Comparison of ENCODE assay signal across 2 cellular contexts in the genomic region with DNA sequence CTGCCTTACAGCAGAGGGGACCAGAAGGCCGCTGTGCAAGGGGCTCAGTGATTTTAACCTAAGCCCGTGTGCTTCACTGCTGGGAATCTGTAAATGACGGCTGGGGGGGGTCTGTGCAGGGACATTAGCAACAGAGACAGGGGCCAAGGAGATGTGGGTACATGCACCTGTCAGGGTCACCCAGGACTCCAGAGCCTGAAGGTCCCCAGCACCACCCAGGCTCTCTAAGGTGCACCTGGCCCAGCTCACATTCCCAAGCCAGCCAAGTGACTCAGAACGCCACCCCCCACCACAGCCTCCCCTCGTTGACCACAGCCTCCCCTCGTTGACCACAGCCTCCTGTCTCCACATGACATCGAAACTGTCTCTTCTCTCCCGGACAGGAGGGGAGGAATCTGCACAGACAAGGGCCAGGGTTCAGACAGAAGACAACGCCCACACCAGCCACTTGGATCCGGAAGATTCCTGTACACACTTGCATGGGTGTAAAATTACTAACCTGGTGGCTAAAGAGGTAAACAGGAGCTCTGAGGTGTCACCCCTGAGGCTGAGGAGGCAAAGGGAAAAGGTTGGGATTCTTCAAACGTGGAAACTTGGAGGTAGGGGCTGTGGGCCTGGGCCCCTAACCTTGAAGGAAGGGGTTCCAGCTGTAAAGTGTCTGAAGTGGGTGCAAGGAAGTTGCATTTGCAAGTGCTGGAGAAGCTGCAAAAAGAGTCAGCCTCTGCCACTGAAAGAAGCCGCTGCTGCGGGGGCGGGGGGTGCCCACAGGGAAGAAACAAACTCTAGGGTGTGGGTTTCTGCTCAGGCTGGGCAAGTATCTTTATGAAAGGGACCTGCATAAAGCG.
TF ChIP-seq lines count a peak whose summit lies in the region.

No MANE protein-coding gene starts in this region.

TF ChIP-seq in SK-N-SH, 30 proteins besides CTCF, POLR2A, EP300 and RAD21 (continued from another document):
- TF ChIP-seq, protein P1, sequence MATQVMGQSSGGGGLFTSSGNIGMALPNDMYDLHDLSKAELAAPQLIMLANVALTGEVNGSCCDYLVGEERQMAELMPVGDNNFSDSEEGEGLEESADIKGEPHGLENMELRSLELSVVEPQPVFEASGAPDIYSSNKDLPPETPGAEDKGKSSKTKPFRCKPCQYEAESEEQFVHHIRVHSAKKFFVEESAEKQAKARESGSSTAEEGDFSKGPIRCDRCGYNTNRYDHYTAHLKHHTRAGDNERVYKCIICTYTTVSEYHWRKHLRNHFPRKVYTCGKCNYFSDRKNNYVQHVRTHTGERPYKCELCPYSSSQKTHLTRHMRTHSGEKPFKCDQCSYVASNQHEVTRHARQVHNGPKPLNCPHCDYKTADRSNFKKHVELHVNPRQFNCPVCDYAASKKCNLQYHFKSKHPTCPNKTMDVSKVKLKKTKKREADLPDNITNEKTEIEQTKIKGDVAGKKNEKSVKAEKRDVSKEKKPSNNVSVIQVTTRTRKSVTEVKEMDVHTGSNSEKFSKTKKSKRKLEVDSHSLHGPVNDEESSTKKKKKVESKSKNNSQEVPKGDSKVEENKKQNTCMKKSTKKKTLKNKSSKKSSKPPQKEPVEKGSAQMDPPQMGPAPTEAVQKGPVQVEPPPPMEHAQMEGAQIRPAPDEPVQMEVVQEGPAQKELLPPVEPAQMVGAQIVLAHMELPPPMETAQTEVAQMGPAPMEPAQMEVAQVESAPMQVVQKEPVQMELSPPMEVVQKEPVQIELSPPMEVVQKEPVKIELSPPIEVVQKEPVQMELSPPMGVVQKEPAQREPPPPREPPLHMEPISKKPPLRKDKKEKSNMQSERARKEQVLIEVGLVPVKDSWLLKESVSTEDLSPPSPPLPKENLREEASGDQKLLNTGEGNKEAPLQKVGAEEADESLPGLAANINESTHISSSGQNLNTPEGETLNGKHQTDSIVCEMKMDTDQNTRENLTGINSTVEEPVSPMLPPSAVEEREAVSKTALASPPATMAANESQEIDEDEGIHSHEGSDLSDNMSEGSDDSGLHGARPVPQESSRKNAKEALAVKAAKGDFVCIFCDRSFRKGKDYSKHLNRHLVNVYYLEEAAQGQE (IDR thresholded peaks at IDR 0.05; ENCODE audit: low read depth, low read length): no peak
- TF ChIP-seq MXI1 (IDR thresholded peaks at IDR 0.05; ENCODE audit: low read depth, low read length) (no peak), FOXM1 (IDR thresholded peaks at IDR 0.05; ENCODE audit: low read depth) (no peak), ELF1 (IDR thresholded peaks at IDR 0.05) (no peak), TCF12 (IDR thresholded peaks at IDR 0.05) (peak; percentile 77), YY1 (IDR thresholded peaks at IDR 0.05; ENCODE audit: low read depth) (no peak), NRF1 (IDR thresholded peaks at IDR 0.05; ENCODE audit: low read depth, low read length) (no peak), GATA2 (CRISPR knock-in tag; IDR thresholded peaks at IDR 0.05) (no peak), FOSL2 (IDR thresholded peaks at IDR 0.05; ENCODE audit: borderline replicate concordance, low read depth) (peak; percentile 31; the same call in 1 of the 2 replicates), TAF1 (IDR thresholded peaks at IDR 0.05; ENCODE audit: borderline replicate concordance, low read depth, low read length) (no peak), TEAD4 (IDR thresholded peaks at IDR 0.05; ENCODE audit: borderline replicate concordance, insufficient read depth) (no peak), NFIC (IDR thresholded peaks at IDR 0.05; ENCODE audit: borderline replicate concordance) (peak; percentile 32), FOXJ3 (CRISPR knock-in tag; IDR thresholded peaks at IDR 0.05) (no peak), RFX5 (IDR thresholded peaks at IDR 0.05; ENCODE audit: low read length) (no peak), SIN3A (IDR thresholded peaks at IDR 0.05; ENCODE audit: borderline replicate concordance, low read depth, low read length) (no peak), SMC3 (IDR thresholded peaks at IDR 0.05; ENCODE audit: low read depth, low read length) (no peak), MEF2A (IDR thresholded peaks at IDR 0.05; ENCODE audit: borderline replicate concordance, low read depth) (no peak), CHD2 (IDR thresholded peaks at IDR 0.05; ENCODE audit: low read length, partially characterized antibody) (no peak)
- TF ChIP-seq, protein P2, sequence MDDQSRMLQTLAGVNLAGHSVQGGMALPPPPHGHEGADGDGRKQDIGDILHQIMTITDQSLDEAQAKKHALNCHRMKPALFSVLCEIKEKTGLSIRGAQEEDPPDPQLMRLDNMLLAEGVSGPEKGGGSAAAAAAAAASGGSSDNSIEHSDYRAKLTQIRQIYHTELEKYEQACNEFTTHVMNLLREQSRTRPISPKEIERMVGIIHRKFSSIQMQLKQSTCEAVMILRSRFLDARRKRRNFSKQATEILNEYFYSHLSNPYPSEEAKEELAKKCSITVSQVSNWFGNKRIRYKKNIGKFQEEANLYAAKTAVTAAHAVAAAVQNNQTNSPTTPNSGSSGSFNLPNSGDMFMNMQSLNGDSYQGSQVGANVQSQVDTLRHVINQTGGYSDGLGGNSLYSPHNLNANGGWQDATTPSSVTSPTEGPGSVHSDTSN (IDR thresholded peaks at IDR 0.05): peak; percentile 23; the same call in 1 of the 2 replicates
- TF ChIP-seq, protein P3, sequence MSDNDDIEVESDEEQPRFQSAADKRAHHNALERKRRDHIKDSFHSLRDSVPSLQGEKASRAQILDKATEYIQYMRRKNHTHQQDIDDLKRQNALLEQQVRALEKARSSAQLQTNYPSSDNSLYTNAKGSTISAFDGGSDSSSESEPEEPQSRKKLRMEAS (IDR thresholded peaks at IDR 0.05; ENCODE audit: low read depth): no peak; the same call in 1 of the 2 replicates
- TF ChIP-seq, protein P4, sequence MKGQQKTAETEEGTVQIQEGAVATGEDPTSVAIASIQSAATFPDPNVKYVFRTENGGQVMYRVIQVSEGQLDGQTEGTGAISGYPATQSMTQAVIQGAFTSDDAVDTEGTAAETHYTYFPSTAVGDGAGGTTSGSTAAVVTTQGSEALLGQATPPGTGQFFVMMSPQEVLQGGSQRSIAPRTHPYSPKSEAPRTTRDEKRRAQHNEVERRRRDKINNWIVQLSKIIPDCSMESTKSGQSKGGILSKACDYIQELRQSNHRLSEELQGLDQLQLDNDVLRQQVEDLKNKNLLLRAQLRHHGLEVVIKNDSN (IDR thresholded peaks at IDR 0.05; ENCODE audit: borderline replicate concordance, low read depth): peak; percentile 26; the same call in 1 of the 2 replicates
- TF ChIP-seq, protein P5, sequence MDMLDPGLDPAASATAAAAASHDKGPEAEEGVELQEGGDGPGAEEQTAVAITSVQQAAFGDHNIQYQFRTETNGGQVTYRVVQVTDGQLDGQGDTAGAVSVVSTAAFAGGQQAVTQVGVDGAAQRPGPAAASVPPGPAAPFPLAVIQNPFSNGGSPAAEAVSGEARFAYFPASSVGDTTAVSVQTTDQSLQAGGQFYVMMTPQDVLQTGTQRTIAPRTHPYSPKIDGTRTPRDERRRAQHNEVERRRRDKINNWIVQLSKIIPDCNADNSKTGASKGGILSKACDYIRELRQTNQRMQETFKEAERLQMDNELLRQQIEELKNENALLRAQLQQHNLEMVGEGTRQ (IDR thresholded peaks at IDR 0.05; ENCODE audit: borderline replicate concordance, low read depth, low read length): no peak

TF ChIP-seq in SK-N-SH treated with all-trans-retinoic acid at 6 μM for 48 hours, 23 proteins besides CTCF, POLR2A, EP300 and RAD21 (continued from another document):
- TF ChIP-seq, protein P6, sequence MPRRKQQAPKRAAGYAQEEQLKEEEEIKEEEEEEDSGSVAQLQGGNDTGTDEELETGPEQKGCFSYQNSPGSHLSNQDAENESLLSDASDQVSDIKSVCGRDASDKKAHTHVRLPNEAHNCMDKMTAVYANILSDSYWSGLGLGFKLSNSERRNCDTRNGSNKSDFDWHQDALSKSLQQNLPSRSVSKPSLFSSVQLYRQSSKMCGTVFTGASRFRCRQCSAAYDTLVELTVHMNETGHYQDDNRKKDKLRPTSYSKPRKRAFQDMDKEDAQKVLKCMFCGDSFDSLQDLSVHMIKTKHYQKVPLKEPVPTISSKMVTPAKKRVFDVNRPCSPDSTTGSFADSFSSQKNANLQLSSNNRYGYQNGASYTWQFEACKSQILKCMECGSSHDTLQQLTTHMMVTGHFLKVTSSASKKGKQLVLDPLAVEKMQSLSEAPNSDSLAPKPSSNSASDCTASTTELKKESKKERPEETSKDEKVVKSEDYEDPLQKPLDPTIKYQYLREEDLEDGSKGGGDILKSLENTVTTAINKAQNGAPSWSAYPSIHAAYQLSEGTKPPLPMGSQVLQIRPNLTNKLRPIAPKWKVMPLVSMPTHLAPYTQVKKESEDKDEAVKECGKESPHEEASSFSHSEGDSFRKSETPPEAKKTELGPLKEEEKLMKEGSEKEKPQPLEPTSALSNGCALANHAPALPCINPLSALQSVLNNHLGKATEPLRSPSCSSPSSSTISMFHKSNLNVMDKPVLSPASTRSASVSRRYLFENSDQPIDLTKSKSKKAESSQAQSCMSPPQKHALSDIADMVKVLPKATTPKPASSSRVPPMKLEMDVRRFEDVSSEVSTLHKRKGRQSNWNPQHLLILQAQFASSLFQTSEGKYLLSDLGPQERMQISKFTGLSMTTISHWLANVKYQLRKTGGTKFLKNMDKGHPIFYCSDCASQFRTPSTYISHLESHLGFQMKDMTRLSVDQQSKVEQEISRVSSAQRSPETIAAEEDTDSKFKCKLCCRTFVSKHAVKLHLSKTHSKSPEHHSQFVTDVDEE (CRISPR knock-in tag; IDR thresholded peaks at IDR 0.05): no peak
- TF ChIP-seq, protein P7, sequence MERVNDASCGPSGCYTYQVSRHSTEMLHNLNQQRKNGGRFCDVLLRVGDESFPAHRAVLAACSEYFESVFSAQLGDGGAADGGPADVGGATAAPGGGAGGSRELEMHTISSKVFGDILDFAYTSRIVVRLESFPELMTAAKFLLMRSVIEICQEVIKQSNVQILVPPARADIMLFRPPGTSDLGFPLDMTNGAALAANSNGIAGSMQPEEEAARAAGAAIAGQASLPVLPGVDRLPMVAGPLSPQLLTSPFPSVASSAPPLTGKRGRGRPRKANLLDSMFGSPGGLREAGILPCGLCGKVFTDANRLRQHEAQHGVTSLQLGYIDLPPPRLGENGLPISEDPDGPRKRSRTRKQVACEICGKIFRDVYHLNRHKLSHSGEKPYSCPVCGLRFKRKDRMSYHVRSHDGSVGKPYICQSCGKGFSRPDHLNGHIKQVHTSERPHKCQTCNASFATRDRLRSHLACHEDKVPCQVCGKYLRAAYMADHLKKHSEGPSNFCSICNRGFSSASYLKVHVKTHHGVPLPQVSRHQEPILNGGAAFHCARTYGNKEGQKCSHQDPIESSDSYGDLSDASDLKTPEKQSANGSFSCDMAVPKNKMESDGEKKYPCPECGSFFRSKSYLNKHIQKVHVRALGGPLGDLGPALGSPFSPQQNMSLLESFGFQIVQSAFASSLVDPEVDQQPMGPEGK (CRISPR knock-in tag; IDR thresholded peaks at IDR 0.05; ENCODE audit: borderline replicate concordance): no peak
- TF ChIP-seq ARNTL (CRISPR knock-in tag; IDR thresholded peaks at IDR 0.05; ENCODE audit: borderline replicate concordance, low read depth) (no peak), ZNF565 (CRISPR knock-in tag; conservative IDR thresholded peaks at IDR 0.05; ENCODE audit: low read depth) (no peak), ZFP30 (CRISPR knock-in tag; IDR thresholded peaks at IDR 0.05) (no peak), GLIS3 (CRISPR knock-in tag; IDR thresholded peaks at IDR 0.05) (no peak), SNAI2 (CRISPR knock-in tag; IDR thresholded peaks at IDR 0.05) (no peak), CSDC2 (CRISPR knock-in tag; IDR thresholded peaks at IDR 0.05) (no peak)
TF ChIP-seq in SK-N-SH treated with all-trans-retinoic acid at 6 μM for 48 hours: peak in this region for 0.
